Comparison of ENCODE assay signal across 12 cellular contexts in genomic region chr19:13058951-13059660, GRCh38. TPM values are rescaled to one million over a fixed set of nuclear protein-coding genes. Genes with fewer than 3 reads are reported as not detected.
DNase-seq lines count a peak whose midpoint lies in the region; ATAC-seq and TF ChIP-seq lines count a peak whose summit lies in the region.
"Had no signal": no experiment of that assay in that cellular context is flagged by ENCODE, and none has a peak within 500 bp of the region (broad histone marks: within the 10 kb centered on the region; RNA-seq: fewer than 3 reads in every experiment).

No MANE protein-coding gene starts in this region.

- H3K4me1 ChIP-seq in GM23338 (ENCODE audit: insufficient read depth), result peaks cover 65% of the 10 kb centered on the region
- peaks cover 12% of the 10 kb centered on the region for H3K4me1 ChIP-seq in HAP-1

- H3K27ac Mint-ChIP-seq in GM23338, result no peak overlapping the region
- peak overlapping the region; percentile 52 for H3K27ac Mint-ChIP-seq in stimulated activated naive B cell treated with anti-CD40 and anti-IgM and Interleukin-4, amounts not matched to agents 10 μg/mL and 1 μg/mL and 100 μg/mL, for 72 hours

- ATAC-seq in GM23338, result no peak
- ATAC-seq in stimulated activated naive B cell treated with anti-CD40 and anti-IgM and Interleukin-4, amounts not matched to agents 10 μg/mL and 1 μg/mL and 100 μg/mL, for 72 hours (replicated peaks), result no peak
- ATAC-seq: stimulated activated naive CD8-positive, alpha-beta T cell treated with anti-CD3 and anti-CD28 coated beads, Interleukin-15, Interleukin-2, amounts not matched to agents 100 U/mL and 50 U/mL, for 24 hours had no signal

- no peaks in the 10 kb centered on the region for H3K9me3 ChIP-seq in HAP-1

- 0 out of 2 replicates have a peak, but pooled peaks cover 4% of the 10 kb centered on the region for H4K20me1 ChIP-seq in GM23338 (replicated peaks; ENCODE audit: insufficient read depth)

- H3K79me2 ChIP-seq in GM23338 (replicated peaks; ENCODE audit: insufficient read depth), result no peaks in the 10 kb centered on the region

- peaks cover 6% of the 10 kb centered on the region; the same call in 2 of the 3 replicates for H3K9me3 Mint-ChIP-seq in GM23338
- no peaks in the 10 kb centered on the region for H3K9me3 Mint-ChIP-seq in stimulated activated naive B cell treated with anti-CD40 and anti-IgM and Interleukin-4, amounts not matched to agents 10 μg/mL and 1 μg/mL and 100 μg/mL, for 72 hours
- H3K9me3 Mint-ChIP-seq: neural crest cell had no signal

- no peak overlapping the region; the same call in 2 of the 3 replicates for H3K4me3 Mint-ChIP-seq in GM23338
- no peak overlapping the region for H3K4me3 Mint-ChIP-seq in stimulated activated naive B cell treated with anti-CD40 and anti-IgM and Interleukin-4, amounts not matched to agents 10 μg/mL and 1 μg/mL and 100 μg/mL, for 72 hours
- H3K4me3 Mint-ChIP-seq: neural crest cell had no signal

- TF ChIP-seq CTCF in GM23338 (conservative IDR thresholded peaks at IDR 0.05; ENCODE audit: low read depth in 2 of 2) (0 out of 4 replicates have a peak, but pooled peaks have one; percentile 10 to 12), VCaP (conservative IDR thresholded peaks at IDR 0.05) (no peak), fibroblast of the aortic adventitia (IDR thresholded peaks at IDR 0.05; ENCODE audit: insufficient read depth, low read length) (peak; percentile 12)

- H3K4me1 Mint-ChIP-seq in GM23338, result peaks cover 35% of the 10 kb centered on the region
- H3K4me1 Mint-ChIP-seq in stimulated activated naive B cell treated with anti-CD40 and anti-IgM and Interleukin-4, amounts not matched to agents 10 μg/mL and 1 μg/mL and 100 μg/mL, for 72 hours, result peaks cover 7 to 13% of the 10 kb centered on the region in 2 donors

- DNase-seq in GM23338 (ENCODE audit: low spot score) (no peak), fibroblast of the aortic adventitia (ENCODE audit: low read depth) (no peak), NCI-H2029 (lab: John Stamatoyannopoulos, UW) (no peak), NCI-H774 (lab: John Stamatoyannopoulos, UW) (no peak), HAP-1 (ENCODE audit: low spot score in 2 of 2) (no peak)
- DNase-seq in stimulated activated naive B cell treated with anti-CD40 and anti-IgM and Interleukin-4, amounts not matched to agents 10 μg/mL and 1 μg/mL and 100 μg/mL, for 72 hours, result no peak
- DNase-seq in activated CD4-positive, alpha-beta T cell treated with anti-CD3 and anti-CD28 coated beads, Interleukin-2, amount 50 U/mL, for 4 hours, result no peak
- DNase-seq: activated T-cell treated with anti-CD3 and anti-CD28 coated beads, Interleukin-2, amount 50 U/mL, for 1 hour; NCI-H510A; stimulated activated naive CD8-positive, alpha-beta T cell treated with anti-CD3 and anti-CD28 coated beads, Interleukin-15, Interleukin-2, amounts not matched to agents 100 U/mL and 50 U/mL, for 24 hours had no signal

- H3K4me2 ChIP-seq in GM23338, result peak overlapping the region; percentile 55; the same call in 1 of the 2 replicates

- H3K4me3 ChIP-seq in GM23338 (no peak overlapping the region), fibroblast of the aortic adventitia (ENCODE audit: low read depth, low read length) (no peak overlapping the region), HAP-1 (no peak overlapping the region)

- H3K36me3 ChIP-seq in GM23338 (ENCODE audit: insufficient read depth), result no peaks in the 10 kb centered on the region
- no peaks in the 10 kb centered on the region for H3K36me3 ChIP-seq in HAP-1 (replicated peaks)

- in situ Hi-C loops in HAP-1 (cut with MboI; ENCODE audit: low sequenced_read_pairs), result loop anchor here (5.0 kb wide), 1 partner anchor 72 kb away; no protein-coding TSS in a partner anchor

- H3K27me3 Mint-ChIP-seq in GM23338 (ENCODE audit: insufficient read depth, low read depth, poor library complexity), result peaks cover 94% of the 10 kb centered on the region
- peaks cover 18 to 34% of the 10 kb centered on the region in 2 donors for H3K27me3 Mint-ChIP-seq in stimulated activated naive B cell treated with anti-CD40 and anti-IgM and Interleukin-4, amounts not matched to agents 10 μg/mL and 1 μg/mL and 100 μg/mL, for 72 hours

- no peak overlapping the region for H2AFZ ChIP-seq in GM23338

- H3K36me3 Mint-ChIP-seq in GM23338 (ENCODE audit: low read depth), result no peaks in the 10 kb centered on the region; the same call in 2 of the 3 replicates
- H3K36me3 Mint-ChIP-seq in stimulated activated naive B cell treated with anti-CD40 and anti-IgM and Interleukin-4, amounts not matched to agents 10 μg/mL and 1 μg/mL and 100 μg/mL, for 72 hours, result no peaks in the 10 kb centered on the region

- peaks cover 7% of the 10 kb centered on the region; the same call in 1 of the 2 replicates for H3F3A ChIP-seq in GM23338 (replicated peaks; ENCODE audit: low read depth)

- no peaks in the 10 kb centered on the region for H3K9me2 ChIP-seq in GM23338 (ENCODE audit: insufficient read depth)

- no peak overlapping the region for H3K27ac ChIP-seq in GM23338 (ENCODE audit: low read depth)
- peak overlapping the region; percentile 78 for H3K27ac ChIP-seq in VCaP

- H3K27me3 ChIP-seq in GM23338 (ENCODE audit: insufficient read depth) (peaks cover 100% of the 10 kb centered on the region), HAP-1 (ENCODE audit: low read depth) (no peaks in the 10 kb centered on the region)

TF ChIP-seq in GM23338, 12 proteins besides CTCF, POLR2A, EP300 and RAD21 (continues in another document):
- no peak for TF ChIP-seq ETS1 (IDR thresholded peaks at IDR 0.05)

RNA-seq across cellular contexts. Expression of gene LYL1, which starts 43.6 kb away (rescaled TPM):
- total RNA-seq in GM23338 (2014; rRNA removed; shearing (Covaris generic)), result 0.47 and 2.2 TPM in 2 replicates
- polyA plus RNA-seq in GM23338 (2016; fragmentation: Nextera tagmentation; extraction: Ambion mirVana), result 0.77 and 1.2 TPM in 2 replicates
- 0.63 and 1.4 TPM in 2 replicates for total RNA-seq in fibroblast of the aortic adventitia (ENCODE audit: low replicate concordance)

RNA-seq across cellular contexts. Expression of gene TRMT1, which starts 57.4 kb away (rescaled TPM):
- 76.4 and 88.6 TPM in 2 replicates for total RNA-seq in GM23338 (2014; rRNA removed; shearing (Covaris generic))
- polyA plus RNA-seq in GM23338 (2016; fragmentation: Nextera tagmentation; extraction: Ambion mirVana), result 90.1 and 92.6 TPM in 2 replicates
- 19.2 and 23.9 TPM in 2 replicates for total RNA-seq in fibroblast of the aortic adventitia (ENCODE audit: low replicate concordance)

RNA-seq across cellular contexts. Expression of gene NACC1, which starts 59.0 kb away (rescaled TPM):
- 203 and 260 TPM in 2 replicates for total RNA-seq in GM23338 (2014; rRNA removed; shearing (Covaris generic))
- 12.4 and 16.1 TPM in 2 replicates for polyA plus RNA-seq in GM23338 (2016; fragmentation: Nextera tagmentation; extraction: Ambion mirVana)
- total RNA-seq in fibroblast of the aortic adventitia (ENCODE audit: low replicate concordance), result 11.5 and 51.2 TPM in 2 replicates
